19 cellular contexts compared by ENCODE assay signal in genomic region chr20:10597637-10598036, GRCh38.
"Had no signal": no experiment of that assay in that cellular context is flagged by ENCODE, and none has a peak within 500 bp of the region (broad histone marks: within the 10 kb centered on the region; RNA-seq: fewer than 3 reads in every experiment).

No MANE protein-coding gene starts in this region.

- H3K27me3 ChIP-seq: ascending aorta, right atrium auricular region had no signal

- H3K36me3 ChIP-seq: ascending aorta, prostate gland, right atrium auricular region had no signal

- H3K27ac Mint-ChIP-seq: activated CD4-positive, alpha-beta T cell treated with anti-CD3 and anti-CD28 coated beads, Interleukin-2, amount 10 ng/mL, durations not matched to agents 24 days and 14 days; activated CD8-positive, alpha-beta T cell treated with anti-CD3 and anti-CD28 coated beads, Interleukin-2, amount 10 ng/mL, durations not matched to agents 7 days and 5 days; effector memory CD8-positive, alpha-beta T cell; natural killer cell treated with Interleukin-12 subunit alpha and Interleukin-12 subunit beta and Interleukin-15 and Interleukin-18, amount 100 ng/mL, for 72 hours; stimulated activated naive CD8-positive, alpha-beta T cell treated with anti-CD3 and anti-CD28 coated beads, Interleukin-15, Interleukin-2, amounts not matched to agents 100 ng/mL and 50 ng/mL, for 24 hours had no signal

- H3K4me3 Mint-ChIP-seq: activated CD4-positive, alpha-beta T cell treated with anti-CD3 and anti-CD28 coated beads, Interleukin-2, amount 10 ng/mL, durations not matched to agents 24 days and 14 days; activated CD8-positive, alpha-beta T cell treated with anti-CD3 and anti-CD28 coated beads, Interleukin-2, amount 10 ng/mL, durations not matched to agents 7 days and 5 days; activated T-cell treated with anti-CD3 and anti-CD28 coated beads, Interleukin-2, amount 50 U/mL, for 24 hours; effector memory CD8-positive, alpha-beta T cell; natural killer cell treated with Interleukin-12 subunit alpha and Interleukin-12 subunit beta and Interleukin-15 and Interleukin-18, amount 100 ng/mL, for 72 hours; stimulated activated naive CD8-positive, alpha-beta T cell treated with anti-CD3 and anti-CD28 coated beads, Interleukin-15, Interleukin-2, amounts not matched to agents 100 ng/mL and 50 ng/mL, for 24 hours had no signal

- H3K4me1 ChIP-seq: lower lobe of right lung, prostate gland, right atrium auricular region had no signal

- DNase-seq: activated CD4-positive, alpha-beta T cell treated with anti-CD3 and anti-CD28 coated beads, Interleukin-2, amount 10 ng/mL, durations not matched to agents 24 days and 14 days; activated CD4-positive, CD25-positive, alpha-beta regulatory T cell; activated CD8-positive, alpha-beta T cell treated with anti-CD3 and anti-CD28 coated beads, Interleukin-2, amount 10 ng/mL, durations not matched to agents 7 days and 5 days; activated effector memory CD4-positive, alpha-beta T cell treated with Interleukin-2 at 50 U/mL for 16 hours; activated naive CD4-positive, alpha-beta T cell treated with anti-CD3 and anti-CD28 coated beads, Interleukin-2, amount 50 U/mL, for 16 hours; activated T-cell treated with anti-CD3 and anti-CD28 coated beads, Interleukin-2, amount 50 U/mL, for 24 hours; effector memory CD8-positive, alpha-beta T cell; hippocampal formation; lower lobe of right lung; stimulated activated CD4-positive, alpha-beta T cell treated with anti-CD3 and anti-CD28 coated beads, Interleukin-15, amount 100 ng/mL, for 24 hours; stimulated activated CD4-positive, alpha-beta T cell treated with anti-CD3 and anti-CD28 coated beads, Interleukin-2, amount 100 ng/mL, for 48 hours; T1000 had no signal

- H3K4me3 ChIP-seq: ascending aorta, lower lobe of right lung, prostate gland, right atrium auricular region had no signal

- H3K27ac ChIP-seq: lower lobe of right lung, prostate gland, right atrium auricular region had no signal

- H3K9me3 ChIP-seq: ascending aorta, lower lobe of right lung, prostate gland, right atrium auricular region had no signal

- ATAC-seq: activated CD8-positive, alpha-beta T cell treated with anti-CD3 and anti-CD28 coated beads, Interleukin-2, amount 10 ng/mL, durations not matched to agents 7 days and 5 days; effector memory CD8-positive, alpha-beta T cell; lower lobe of right lung; natural killer cell treated with Interleukin-12 subunit alpha and Interleukin-12 subunit beta and Interleukin-15 and Interleukin-18, amount 100 ng/mL, for 72 hours had no signal

- H3K27me3 Mint-ChIP-seq: activated CD4-positive, alpha-beta T cell treated with anti-CD3 and anti-CD28 coated beads, Interleukin-2, amount 10 ng/mL, durations not matched to agents 24 days and 14 days; activated T-cell treated with anti-CD3 and anti-CD28 coated beads, Interleukin-2, amount 50 U/mL, for 24 hours; effector memory CD8-positive, alpha-beta T cell; natural killer cell treated with Interleukin-12 subunit alpha and Interleukin-12 subunit beta and Interleukin-15 and Interleukin-18, amount 100 ng/mL, for 72 hours; stimulated activated naive CD8-positive, alpha-beta T cell treated with anti-CD3 and anti-CD28 coated beads, Interleukin-15, Interleukin-2, amounts not matched to agents 100 ng/mL and 50 ng/mL, for 24 hours had no signal

- H3K9me3 Mint-ChIP-seq: activated CD4-positive, alpha-beta T cell treated with anti-CD3 and anti-CD28 coated beads, Interleukin-2, amount 10 ng/mL, durations not matched to agents 24 days and 14 days; activated T-cell treated with anti-CD3 and anti-CD28 coated beads, Interleukin-2, amount 50 U/mL, for 24 hours; effector memory CD8-positive, alpha-beta T cell; natural killer cell treated with Interleukin-12 subunit alpha and Interleukin-12 subunit beta and Interleukin-15 and Interleukin-18, amount 100 ng/mL, for 72 hours; stimulated activated naive CD8-positive, alpha-beta T cell treated with anti-CD3 and anti-CD28 coated beads, Interleukin-15, Interleukin-2, amounts not matched to agents 100 ng/mL and 50 ng/mL, for 24 hours had no signal

- FAIRE-seq: islet of Langerhans, small intestine had no signal
